Comparison of ENCODE assay signal across 11 cellular contexts in the genomic region with DNA sequence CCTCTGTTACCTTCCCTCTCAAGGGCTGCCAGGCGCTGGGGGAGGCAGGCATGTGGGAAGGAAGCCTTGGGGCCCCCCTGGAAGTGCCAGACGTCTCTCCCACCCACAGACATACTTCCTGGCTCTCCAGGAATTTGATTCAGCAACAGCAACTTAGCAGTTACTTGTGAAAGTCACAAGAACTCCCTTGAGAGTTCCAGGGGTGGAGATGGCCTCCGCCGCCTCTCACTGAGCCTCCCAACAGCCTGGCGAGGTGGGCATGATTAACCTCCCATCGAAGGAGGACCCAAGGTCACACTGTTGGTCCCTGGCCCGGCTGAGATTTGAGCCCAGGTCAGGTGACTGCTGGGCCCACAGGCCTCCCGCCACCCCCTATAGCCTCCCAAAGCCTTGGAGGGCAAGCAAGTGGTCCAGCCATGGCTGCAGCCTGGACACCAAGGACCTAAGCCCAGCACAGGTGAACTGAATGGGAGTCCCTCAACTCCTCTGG. TPM values are rescaled to one million over a fixed set of nuclear protein-coding genes. Genes with fewer than 3 reads are reported as not detected.
DNase-seq lines count a peak whose midpoint lies in the region; ATAC-seq, FAIRE-seq and TF ChIP-seq lines count a peak whose summit lies in the region.
"Had no signal": no experiment of that assay in that cellular context is flagged by ENCODE, and none has a peak within 500 bp of the region (broad histone marks: within the 10 kb centered on the region; RNA-seq: fewer than 3 reads in every experiment).

No MANE protein-coding gene starts in this region.

- no peak overlapping the region for H3K18ac ChIP-seq in H9 (ENCODE audit: insufficient read length, low read depth, low read length)

- H3K27me3 ChIP-seq in small intestine (ENCODE audit: control insufficient read depth in 2 of 2, insufficient read depth in 2 of 2, low read length in 2 of 2): no peaks in the 10 kb centered on the region
- H3K27me3 ChIP-seq in H9 (ENCODE audit: insufficient read depth, low read length): no peaks in the 10 kb centered on the region

- H3K56ac ChIP-seq in H9 (ENCODE audit: insufficient read length, low read depth, low read length): no peak overlapping the region

- no peaks in the 10 kb centered on the region for H3K79me1 ChIP-seq in H9 (ENCODE audit: insufficient read depth, low read depth, low read length, poor library complexity, severe bottlenecking)

- H4K91ac ChIP-seq in H9 (ENCODE audit: insufficient read length, low read depth, low read length): no peak overlapping the region

- no peaks in the 10 kb centered on the region for H4K20me1 ChIP-seq in H9 (ENCODE audit: control insufficient read depth, insufficient read depth, insufficient read length)

- H3K27ac Mint-ChIP-seq in H9: no peak overlapping the region

- no peak overlapping the region for H3T11ph ChIP-seq in H9 (ENCODE audit: low read length)

- peaks cover 59 to 74% of the 10 kb centered on the region in 2 experiments for H3K4me1 Mint-ChIP-seq in H9

- H3K4ac ChIP-seq in H9 (ENCODE audit: low read depth, low read length): no peak overlapping the region

- no peak overlapping the region for H2BK15ac ChIP-seq in H9 (ENCODE audit: low read depth, low read length)

- peaks cover 18% of the 10 kb centered on the region for H3K27me3 Mint-ChIP-seq in H9 (ENCODE audit: low read depth)

- H2AK5ac ChIP-seq in H9 (ENCODE audit: insufficient read length, low read length): no peak overlapping the region

- H3K4me1 ChIP-seq in small intestine (ENCODE audit: control insufficient read depth in 2 of 2, insufficient read depth in 1 of 2, low read depth in 1 of 2, low read length in 1 of 2) (peaks cover 14 to 33% of the 10 kb centered on the region in 2 donors), H9 (ENCODE audit: insufficient read depth, low read length) (peaks cover 2% of the 10 kb centered on the region)

- H3K36me3 Mint-ChIP-seq in H9 (ENCODE audit: insufficient read depth in 1 of 3, low read depth in 3 of 3): peaks cover 0 to under 1% (median 0%) of the 10 kb centered on the region in 3 experiments; a peak in 2 of 7 replicates

- ATAC-seq in HG02970 (IDR thresholded peaks at IDR 0.05; ENCODE audit: low FRiP score, unreplicated experiment): no peak

- H3K9ac ChIP-seq in SK-N-MC (ENCODE audit: insufficient read length): no peak overlapping the region
- no peak overlapping the region for H3K9ac ChIP-seq in H9 (ENCODE audit: extremely low read depth, insufficient read length, low read length)

- H3K36me3 ChIP-seq in SK-N-MC (ENCODE audit: insufficient read depth, low read length): no peaks in the 10 kb centered on the region
- H3K36me3 ChIP-seq in small intestine (ENCODE audit: control insufficient read depth in 2 of 2, insufficient read depth in 2 of 2, low read length in 2 of 2): no peaks in the 10 kb centered on the region

- no peak overlapping the region for H2BK20ac ChIP-seq in H9 (ENCODE audit: low read depth, low read length, poor library complexity, severe bottlenecking)

- H2BK12ac ChIP-seq in H9 (ENCODE audit: insufficient read length, low read depth, low read length): no peak overlapping the region

- H3K27ac ChIP-seq in SK-N-MC (no peak overlapping the region), small intestine (ENCODE audit: low read depth in 1 of 2, low read length in 1 of 2) (peak overlapping the region; percentile 93 to 99), H9 (ENCODE audit: insufficient read length, low read depth, low read length) (no peak overlapping the region)

- WGBS in small intestine, 3 donors: 10 to 51% (median 45%) methylated on average over 8 of the region's 8 CpGs
- no CpG with 5 or more reads among the region's 8 CpGs for WGBS in H9 (ENCODE audit: extremely low coverage, insufficient read length, low lambda C conversion rate)

- no peak overlapping the region for H2AFZ ChIP-seq in H9 (ENCODE audit: low read length)

- no peak overlapping the region for H4K5ac ChIP-seq in H9 (ENCODE audit: insufficient read length, low read depth, low read length)

- no peaks in the 10 kb centered on the region for H3K79me2 ChIP-seq in H9 (ENCODE audit: insufficient read depth, low read length)

- FAIRE-seq in small intestine (lab: Jason Lieb, UNC) (no peak), H54 (lab: Jason Lieb, UNC) (no peak)

- no peaks in the 10 kb centered on the region for H3K23me2 ChIP-seq in H9 (ENCODE audit: insufficient read length, low read depth, low read length, poor library complexity, severe bottlenecking)

- no peak overlapping the region; a peak in 1 of 5 replicates for H3K4me3 Mint-ChIP-seq in H9

- no peak overlapping the region for H3K4me2 ChIP-seq in H9 (ENCODE audit: insufficient read depth, insufficient read length, low read length)

- no peak overlapping the region for H4K8ac ChIP-seq in H9 (replicated peaks; ENCODE audit: insufficient read length, low read depth, low read length)

- DNase-seq in GM03348 (ENCODE audit: low spot score) (peak; percentile 41), SK-N-MC (ENCODE audit: low read depth, low spot score) (no peak), fibroblast of pulmonary artery (ENCODE audit: low read depth) (peak; percentile 43), small intestine (no peak), SK-N-DZ (ENCODE audit: low spot score) (no peak), H54 (ENCODE audit: insufficient read length, low spot score) (no peak), H9 (no peak)
- DNase-seq: activated T-cell treated with anti-CD3 and anti-CD28 coated beads for 4 hours, DMS79 treated with DMSO at 0.1 percent for 48 hours, NCI-H446 had no signal

- H3K9me3 ChIP-seq in SK-N-MC (ENCODE audit: low read depth, low read length): no peaks in the 10 kb centered on the region
- no peaks in the 10 kb centered on the region for H3K9me3 ChIP-seq in small intestine (ENCODE audit: control insufficient read depth, low read depth)
- H3K9me3 ChIP-seq in H9 (ENCODE audit: control insufficient read depth, low read depth, low read length): no peaks in the 10 kb centered on the region

- TF ChIP-seq POLR2A in H54 (IDR thresholded peaks at IDR 0.05; ENCODE audit: low read depth, low read length): no peak

- no peak overlapping the region for H2BK120ac ChIP-seq in H9 (ENCODE audit: low read depth, low read length, poor library complexity, severe bottlenecking)

- no peaks in the 10 kb centered on the region; a peak in 1 of 5 replicates for H3K9me3 Mint-ChIP-seq in H9

- no peak overlapping the region for H2BK5ac ChIP-seq in H9 (ENCODE audit: insufficient read length, low read length)

- H3K4me3 ChIP-seq in SK-N-MC (peak overlapping the region; percentile 29; the same call in 1 of the 2 replicates), fibroblast of pulmonary artery (replicated peaks; ENCODE audit: low read depth, low read length) (no peak overlapping the region), small intestine (ENCODE audit: low read depth in 1 of 2, low read length in 2 of 2) (peak overlapping the region in 1 of 2 donors; percentile 5)

- no peak overlapping the region for H3K23ac ChIP-seq in H9 (ENCODE audit: insufficient read length, low read depth, low read length)

- TF ChIP-seq CTCF in fibroblast of pulmonary artery (IDR thresholded peaks at IDR 0.05; ENCODE audit: low read length, missing control alignments) (no peak), H9 (conservative IDR thresholded peaks at IDR 0.05) (no peak)

- no peak overlapping the region for H3K14ac ChIP-seq in H9 (ENCODE audit: insufficient read depth, low read length)

RNA-seq across cellular contexts. Expression of gene TSKU, which starts 14.0 kb away (rescaled TPM):
- polyA plus RNA-seq in small intestine: 10 to 100 TPM; 21.9 to 42.7 (median 22.8) TPM
- polyA plus RNA-seq in SK-N-DZ (2014; cell fraction: cytosol; rRNA removed): 19.0 and 20.0 TPM in 2 replicates
- 8.4 and 10.4 TPM in 2 replicates for polyA plus RNA-seq in SK-N-DZ (2014; cell fraction: nucleus; rRNA removed)
- 25.4 and 27.4 TPM in 2 replicates for total RNA-seq in H9 (2021)

Comparison
In these comparisons a context has a peak if more than half of its experiments do, and no peak if none do; other contexts are left out.
1. DNase-seq: peak in GM03348 (single experiment) and fibroblast of pulmonary artery (single experiment); none in SK-N-MC (single experiment), small intestine (single experiment), SK-N-DZ (single experiment), H54 (single experiment) and H9 (single experiment).
2. H3K27ac ChIP-seq: peak in small intestine (2 of 2); none in SK-N-MC (single experiment) and H9 (single experiment).